Comparison of ENCODE assay signal across 1 cellular context in genomic region chr13:106455190-106455589, GRCh38.
TF ChIP-seq lines count a peak whose summit lies in the region.

No MANE protein-coding gene starts in this region.

TF ChIP-seq in IMR-90, 13 proteins besides CTCF, POLR2A, EP300 and RAD21:
- no peak for TF ChIP-seq SMC3 (IDR thresholded peaks at IDR 0.05; ENCODE audit: low read depth, low read length)
- TF ChIP-seq FOS (IDR thresholded peaks at IDR 0.05; ENCODE audit: low read depth, low read length) = no peak
- no peak for TF ChIP-seq CHD1 (IDR thresholded peaks at IDR 0.05; ENCODE audit: low read depth, low read length)
- no peak for TF ChIP-seq MXI1 (IDR thresholded peaks at IDR 0.05; ENCODE audit: borderline replicate concordance, low read depth, low read length)
- no peak for TF ChIP-seq USF2 (IDR thresholded peaks at IDR 0.05; ENCODE audit: low read depth, low read length)
- no peak for TF ChIP-seq BHLHE40 (IDR thresholded peaks at IDR 0.05; ENCODE audit: low read depth, low read length)
- no peak for TF ChIP-seq ELK1 (IDR thresholded peaks at IDR 0.05; ENCODE audit: borderline replicate concordance, low read depth, low read length)
- no peak for TF ChIP-seq NFE2L2 (IDR thresholded peaks at IDR 0.05; ENCODE audit: low read depth, low read length)
- TF ChIP-seq RCOR1 (IDR thresholded peaks at IDR 0.05; ENCODE audit: insufficient replicate concordance, low read length) = no peak
- TF ChIP-seq CEBPB (IDR thresholded peaks at IDR 0.05; ENCODE audit: low read depth, low read length) = no peak
- no peak for TF ChIP-seq MAZ (IDR thresholded peaks at IDR 0.05; ENCODE audit: borderline replicate concordance, low read depth, low read length)
- no peak for TF ChIP-seq MAFK (IDR thresholded peaks at IDR 0.05; ENCODE audit: low read depth, low read length)
- no peak for TF ChIP-seq RFX5 (IDR thresholded peaks at IDR 0.05; ENCODE audit: low read depth, low read length)
TF ChIP-seq in IMR-90: peak in this region for 0.
